23 cellular contexts compared by ENCODE assay signal in the genomic region with DNA sequence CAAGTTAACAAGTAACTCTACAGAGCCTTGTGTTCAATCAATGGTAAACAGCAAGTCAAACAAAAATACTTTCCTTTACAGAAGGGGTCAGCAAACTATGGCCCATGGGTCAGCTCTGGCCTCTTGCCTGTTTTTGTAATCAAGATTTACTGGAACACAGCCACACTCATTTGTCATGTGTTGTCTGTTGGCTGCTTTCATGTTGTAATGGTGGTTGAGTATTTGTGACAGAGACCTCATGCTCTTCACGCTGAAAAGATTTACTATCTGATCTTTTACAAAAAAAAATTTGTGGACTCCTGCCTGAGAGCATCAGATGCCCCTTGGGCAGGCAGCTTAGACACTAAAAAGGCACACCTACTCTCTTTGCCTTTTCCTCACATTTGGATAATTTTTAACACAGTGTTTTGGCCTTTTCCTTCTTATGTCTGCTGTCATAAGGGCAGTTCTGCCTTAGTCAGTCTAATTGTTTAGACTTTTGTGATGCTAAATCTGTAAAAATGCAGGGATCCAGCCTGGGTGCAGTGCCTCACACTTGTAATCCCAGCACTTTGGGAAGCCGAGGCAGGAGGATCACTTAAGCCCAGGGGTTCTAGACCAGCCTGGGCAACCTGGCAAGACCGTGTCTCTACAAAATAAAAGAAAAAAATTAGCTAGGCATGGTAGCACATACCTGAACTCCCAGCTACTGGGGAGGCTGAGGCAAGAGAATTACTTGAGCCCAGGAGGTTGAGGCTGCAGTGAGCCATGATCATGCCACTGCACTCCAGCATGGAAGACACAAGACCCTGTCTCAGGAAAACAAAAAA. TPM values are rescaled to one million over a fixed set of nuclear protein-coding genes. Genes with fewer than 3 reads are reported as not detected.
DNase-seq lines count a peak whose midpoint lies in the region; ATAC-seq and TF ChIP-seq lines count a peak whose summit lies in the region.
"Had no signal": no experiment of that assay in that cellular context is flagged by ENCODE, and none has a peak within 500 bp of the region (broad histone marks: within the 10 kb centered on the region; RNA-seq: fewer than 3 reads in every experiment).

No MANE protein-coding gene starts in this region.

- H3K4me2 ChIP-seq in mesenchymal stem cell (ENCODE audit: low read length, poor library complexity, severe bottlenecking), result no peak overlapping the region

- no peak overlapping the region for H2BK15ac ChIP-seq in mesenchymal stem cell (ENCODE audit: low read depth, poor library complexity, severe bottlenecking)

- no peak overlapping the region for H4K91ac ChIP-seq in mesenchymal stem cell (ENCODE audit: low read length)

- BruUV-seq in Calu3 (replicated peaks; lab: Mats Ljungman, UMichigan), result no TSS peak

- H3K4me3 ChIP-seq in endodermal cell (ENCODE audit: low read length), result no peak overlapping the region
- no peak overlapping the region for H3K4me3 ChIP-seq in mesenchymal stem cell (ENCODE audit: insufficient read depth in 1 of 2, low read depth in 1 of 2, low read length in 2 of 2)
- H3K4me3 ChIP-seq: mucosa of descending colon, thyroid gland had no signal

- H3K9ac ChIP-seq in endodermal cell (ENCODE audit: extremely low read depth, low read length, poor library complexity, severe bottlenecking), result no peak overlapping the region
- no peak overlapping the region for H3K9ac ChIP-seq in mesenchymal stem cell (ENCODE audit: low read length)

- no peak overlapping the region for H3K4ac ChIP-seq in mesenchymal stem cell (ENCODE audit: low read depth in 1 of 2, low read length in 2 of 2)

- H3K14ac ChIP-seq in mesenchymal stem cell (ENCODE audit: low read length in 2 of 2), result no peak overlapping the region

- H3K79me1 ChIP-seq in mesenchymal stem cell (replicated peaks; ENCODE audit: low read length, poor library complexity, severe bottlenecking), result no peaks in the 10 kb centered on the region

- no peak overlapping the region for H2BK12ac ChIP-seq in mesenchymal stem cell (ENCODE audit: low read length in 2 of 2)

- CTCF ChIA-PET in Calu3 (lab: Charles Lee), result interaction anchor here (0.6 to 1.6 kb wide), 5 partner anchors 16 to 123 kb away, joined by 3 to 5 read pairs (median 4); no protein-coding TSS in a partner anchor

- H3K27ac Mint-ChIP-seq in Calu3 (ENCODE audit: unreplicated experiment) (peak overlapping the region; percentile 42), endodermal cell (peak overlapping the region; percentile 22)
- no peak overlapping the region for H3K27ac Mint-ChIP-seq in activated T-cell treated with anti-CD3 and anti-CD28 coated beads, Interleukin-2, amount 50 U/mL, for 72 hours
- H3K27ac Mint-ChIP-seq: activated CD4-positive, alpha-beta memory T cell treated with anti-CD3 and anti-CD28 coated beads, Interleukin-2, amount 10 ng/mL, durations not matched to agents 7 days and 5 days; activated naive CD4-positive, alpha-beta T cell treated with anti-CD3 and anti-CD28 coated beads for 36 hours; CD4-positive, alpha-beta memory T cell had no signal

- H3K23ac ChIP-seq in mesenchymal stem cell (ENCODE audit: low read length in 2 of 2), result no peak overlapping the region

- H3K4me1 Mint-ChIP-seq in Calu3 (ENCODE audit: low read depth, unreplicated experiment) (peaks cover 73% of the 10 kb centered on the region), endodermal cell (peaks cover 8% of the 10 kb centered on the region)
- H3K4me1 Mint-ChIP-seq in activated T-cell treated with anti-CD3 and anti-CD28 coated beads, Interleukin-2, amount 50 U/mL, for 72 hours (ENCODE audit: low read depth), result peaks cover 23% of the 10 kb centered on the region

- H2BK120ac ChIP-seq in mesenchymal stem cell (ENCODE audit: low read depth, low read length), result no peak overlapping the region

- H3K4me3 Mint-ChIP-seq in Calu3 (ENCODE audit: low read depth, unreplicated experiment), result no peak overlapping the region
- H3K4me3 Mint-ChIP-seq in endodermal cell, result no peak overlapping the region
- H3K4me3 Mint-ChIP-seq in activated T-cell treated with anti-CD3 and anti-CD28 coated beads, Interleukin-2, amount 50 U/mL, for 72 hours, result no peak overlapping the region
- H3K4me3 Mint-ChIP-seq: activated CD4-positive, alpha-beta memory T cell treated with anti-CD3 and anti-CD28 coated beads, Interleukin-2, amount 10 ng/mL, durations not matched to agents 7 days and 5 days; activated naive CD4-positive, alpha-beta T cell treated with anti-CD3 and anti-CD28 coated beads for 36 hours; CD4-positive, alpha-beta memory T cell had no signal

- H3K27me3 Mint-ChIP-seq in Calu3 (ENCODE audit: unreplicated experiment) (no peaks in the 10 kb centered on the region), endodermal cell (ENCODE audit: insufficient read depth) (no peaks in the 10 kb centered on the region)
- H3K27me3 Mint-ChIP-seq in activated T-cell treated with anti-CD3 and anti-CD28 coated beads, Interleukin-2, amount 50 U/mL, for 72 hours (ENCODE audit: low read depth), result peaks cover 10% of the 10 kb centered on the region
- H3K27me3 Mint-ChIP-seq: activated CD4-positive, alpha-beta memory T cell treated with anti-CD3 and anti-CD28 coated beads, Interleukin-2, amount 10 ng/mL, durations not matched to agents 7 days and 5 days; CD4-positive, alpha-beta memory T cell had no signal

- H3K27me3 ChIP-seq in endodermal cell (ENCODE audit: control insufficient read depth, insufficient read depth, low read length, poor library complexity, severe bottlenecking) (no peaks in the 10 kb centered on the region), mesenchymal stem cell (ENCODE audit: control insufficient read depth in 1 of 2, insufficient read depth in 1 of 2, low read length in 2 of 2) (no peaks in the 10 kb centered on the region)
- H3K27me3 ChIP-seq: foreskin keratinocyte, thyroid gland had no signal

- no peak overlapping the region for H2AK5ac ChIP-seq in mesenchymal stem cell (ENCODE audit: low read length, severe bottlenecking)

- no peak overlapping the region for H4K8ac ChIP-seq in mesenchymal stem cell (ENCODE audit: low read length)

- ATAC-seq in GM19023 (IDR thresholded peaks at IDR 0.05; ENCODE audit: unreplicated experiment) (no peak), HG03280 (IDR thresholded peaks at IDR 0.05; ENCODE audit: unreplicated experiment) (no peak)
- no peak for ATAC-seq in activated T-cell treated with anti-CD3 and anti-CD28 coated beads, Interleukin-2, amount 50 U/mL, for 72 hours (replicated peaks in 1 of 2)
- ATAC-seq: foreskin keratinocyte, HCT116, left colon, mucosa of descending colon, right cardiac atrium had no signal

- no peak overlapping the region for H2AFZ ChIP-seq in mesenchymal stem cell (ENCODE audit: low read depth, low read length)

- H3K36me3 Mint-ChIP-seq in Calu3 (ENCODE audit: insufficient read depth, unreplicated experiment), result peaks cover 6% of the 10 kb centered on the region
- no peaks in the 10 kb centered on the region for H3K36me3 Mint-ChIP-seq in endodermal cell (ENCODE audit: low read depth)
- no peaks in the 10 kb centered on the region for H3K36me3 Mint-ChIP-seq in activated T-cell treated with anti-CD3 and anti-CD28 coated beads, Interleukin-2, amount 50 U/mL, for 72 hours (ENCODE audit: insufficient read depth in 2 of 2)
- H3K36me3 Mint-ChIP-seq: CD4-positive, alpha-beta memory T cell had no signal

- H3K36me3 ChIP-seq in endodermal cell (ENCODE audit: control insufficient read depth, insufficient read depth, low read length) (no peaks in the 10 kb centered on the region), mesenchymal stem cell (ENCODE audit: control insufficient read depth in 1 of 2, insufficient read depth in 2 of 2, low read depth in 1 of 2, low read length in 2 of 2) (no peaks in the 10 kb centered on the region)
- H3K36me3 ChIP-seq: thyroid gland had no signal

- DNase-seq in Calu3 (peak; percentile 41), RPMI7951 (ENCODE audit: low read depth) (peak; percentile 73), endodermal cell (peak; percentile 30), mesenchymal stem cell (peak; percentile 44), head of caudate nucleus (no peak)
- no peak for DNase-seq in activated T-cell treated with anti-CD3 and anti-CD28 coated beads, Interleukin-2, amount 50 U/mL, for 72 hours
- DNase-seq: activated CD4-positive, alpha-beta memory T cell treated with anti-CD3 and anti-CD28 coated beads, Interleukin-2, amount 10 ng/mL, durations not matched to agents 7 days and 5 days; activated naive CD4-positive, alpha-beta T cell treated with anti-CD3 and anti-CD28 coated beads for 36 hours; activated T-cell treated with anti-CD3 and anti-CD28 coated beads, Interleukin-2, amount 50 U/mL, for 1 hour; CD4-positive, alpha-beta memory T cell; DMS79 treated with DMSO at 0.1 percent for 48 hours; foreskin keratinocyte; left colon; mucosa of descending colon; NCI-H2029; right cardiac atrium; stimulated activated naive CD4-positive, alpha-beta T cell treated with Interleukin-2 at 50 U/mL for 16 hours; SW 1271; thyroid gland had no signal

- H3K27ac ChIP-seq in endodermal cell (ENCODE audit: low read depth, low read length) (no peak overlapping the region), mesenchymal stem cell (ENCODE audit: low read length, poor library complexity, severe bottlenecking) (peak overlapping the region; percentile 57)
- H3K27ac ChIP-seq: foreskin keratinocyte, thyroid gland had no signal

- TF ChIP-seq CTCF in Calu3 (IDR thresholded peaks at IDR 0.05; ENCODE audit: unreplicated experiment) (no peak), endodermal cell (conservative IDR thresholded peaks at IDR 0.05) (no peak)

- H2BK5ac ChIP-seq in mesenchymal stem cell (ENCODE audit: low read depth, low read length, poor library complexity, severe bottlenecking), result no peak overlapping the region

- no peak overlapping the region for H3K18ac ChIP-seq in mesenchymal stem cell (ENCODE audit: low read depth in 1 of 2, low read length in 2 of 2)

- WGBS in endodermal cell (ENCODE audit: insufficient coverage in 1 of 2, insufficient read length in 1 of 2), 2 experiments, result 55 to 82% methylated on average over 3 of the region's 3 CpGs
- WGBS in mesenchymal stem cell, result 65% methylated on average over 3 of the region's 3 CpGs

- H3K9me3 Mint-ChIP-seq in Calu3 (ENCODE audit: low read depth, unreplicated experiment) (peaks cover 1% of the 10 kb centered on the region), endodermal cell (peaks cover 2% of the 10 kb centered on the region)
- H3K9me3 Mint-ChIP-seq in activated T-cell treated with anti-CD3 and anti-CD28 coated beads, Interleukin-2, amount 50 U/mL, for 72 hours, result no peaks in the 10 kb centered on the region
- H3K9me3 Mint-ChIP-seq: activated CD4-positive, alpha-beta memory T cell treated with anti-CD3 and anti-CD28 coated beads, Interleukin-2, amount 10 ng/mL, durations not matched to agents 7 days and 5 days; activated naive CD4-positive, alpha-beta T cell treated with anti-CD3 and anti-CD28 coated beads for 36 hours; CD4-positive, alpha-beta memory T cell had no signal

- H3K9me3 ChIP-seq in endodermal cell (ENCODE audit: control insufficient read depth, low read length) (peaks cover 6% of the 10 kb centered on the region), mesenchymal stem cell (ENCODE audit: control insufficient read depth, low read length) (no peaks in the 10 kb centered on the region)
- H3K9me3 ChIP-seq: mucosa of descending colon, thyroid gland had no signal

- peaks cover 4% of the 10 kb centered on the region for H3K4me1 ChIP-seq in endodermal cell (ENCODE audit: control insufficient read depth, insufficient read depth, low read length)
- peaks cover 11% of the 10 kb centered on the region for H3K4me1 ChIP-seq in mesenchymal stem cell (ENCODE audit: control insufficient read depth, insufficient read depth, low read depth, low read length)
- H3K4me1 ChIP-seq: thyroid gland had no signal

- intact Hi-C loops in Calu3 (cut with micrococcal nuclease; ENCODE audit: unreplicated experiment) (no loop called here), head of caudate nucleus (cut with DNase I) (no loop called here)

RNA-seq across cellular contexts. Expression of gene IL1B, which starts 18.3 kb away (rescaled TPM):
- total RNA-seq in Calu3 (2022) (4.1 and 15.5 TPM in 2 replicates), endodermal cell (not detected)
- total RNA-seq in RPMI7951 (2014; rRNA removed; shearing (Covaris generic)), result 57.5 and 71.6 TPM in 2 replicates
- polyA plus RNA-seq in endodermal cell (2013, experiment 1 of 2), result not detected
- polyA plus RNA-seq in endodermal cell (2013, experiment 2 of 2), result not detected
- polyA plus RNA-seq in mesenchymal stem cell (2013, experiment 1 of 2), result 5.3 TPM
- polyA plus RNA-seq in mesenchymal stem cell (2013, experiment 2 of 2), result 5.7 TPM
- total RNA-seq in activated T-cell treated with anti-CD3 and anti-CD28 coated beads, Interleukin-2, amount 50 U/mL, for 72 hours, result under 1 TPM in 1 of 2 donors, not detected in 1; 0.14 TPM
- total RNA-seq: activated naive CD4-positive, alpha-beta T cell treated with anti-CD3 and anti-CD28 coated beads for 36 hours; astrocyte had no signal
- polyA plus RNA-seq: CD4-positive, alpha-beta memory T cell had no signal

RNA-seq across cellular contexts. Expression of gene IL1A, which starts 34.0 kb away (rescaled TPM):
- total RNA-seq in Calu3 (2022), result 6.4 and 14.4 TPM in 2 replicates
- total RNA-seq in RPMI7951 (2014; rRNA removed; shearing (Covaris generic)), result 1.9 and 2.3 TPM in 2 replicates
- 1 to 10 TPM in 1 of 2 donors, under 1 TPM in 1; 0.73 to 1.0 TPM for total RNA-seq in endodermal cell
- 0.21 TPM for polyA plus RNA-seq in endodermal cell (2013, experiment 1 of 2)
- 0.25 TPM for polyA plus RNA-seq in endodermal cell (2013, experiment 2 of 2)
- 0.72 TPM for polyA plus RNA-seq in mesenchymal stem cell (2013, experiment 1 of 2)
- polyA plus RNA-seq in mesenchymal stem cell (2013, experiment 2 of 2), result 0.84 TPM
- total RNA-seq in activated T-cell treated with anti-CD3 and anti-CD28 coated beads, Interleukin-2, amount 50 U/mL, for 72 hours, result 1 to 10 TPM; 1.4 to 6.6 TPM
- total RNA-seq: mucosa of descending colon, right cardiac atrium had no signal
- polyA plus RNA-seq: CD4-positive, alpha-beta memory T cell; right cardiac atrium had no signal

RNA-seq across cellular contexts. Expression of gene CKAP2L, which starts 53.9 kb away (rescaled TPM):
- 27.4 and 42.5 TPM in 2 replicates for total RNA-seq in Calu3 (2022)
- 47.1 and 61.9 TPM in 2 replicates for total RNA-seq in RPMI7951 (2014; rRNA removed; shearing (Covaris generic))
- 10 to 100 TPM; 20.1 to 30.3 TPM for total RNA-seq in endodermal cell
- 29.4 TPM for polyA plus RNA-seq in endodermal cell (2013, experiment 1 of 2)
- polyA plus RNA-seq in endodermal cell (2013, experiment 2 of 2), result 34.1 TPM
- polyA plus RNA-seq in mesenchymal stem cell (2013, experiment 1 of 2), result 2.7 TPM
- polyA plus RNA-seq in mesenchymal stem cell (2013, experiment 2 of 2), result 3.1 TPM
- total RNA-seq in activated T-cell treated with anti-CD3 and anti-CD28 coated beads, Interleukin-2, amount 50 U/mL, for 72 hours, result 10 to 100 TPM; 45.5 to 47.7 TPM
- polyA plus RNA-seq: right cardiac atrium had no signal

Comparison
In these comparisons a context has a peak if more than half of its experiments do, and no peak if none do; other contexts are left out.
1. DNase-seq: peak in Calu3 (single experiment), RPMI7951 (single experiment), endodermal cell (single experiment) and mesenchymal stem cell (single experiment); none in activated T-cell treated with anti-CD3 and anti-CD28 coated beads, Interleukin-2, amount 50 U/mL, for 72 hours (0 of 2) and head of caudate nucleus (0 of 42).